In the genomic region with DNA sequence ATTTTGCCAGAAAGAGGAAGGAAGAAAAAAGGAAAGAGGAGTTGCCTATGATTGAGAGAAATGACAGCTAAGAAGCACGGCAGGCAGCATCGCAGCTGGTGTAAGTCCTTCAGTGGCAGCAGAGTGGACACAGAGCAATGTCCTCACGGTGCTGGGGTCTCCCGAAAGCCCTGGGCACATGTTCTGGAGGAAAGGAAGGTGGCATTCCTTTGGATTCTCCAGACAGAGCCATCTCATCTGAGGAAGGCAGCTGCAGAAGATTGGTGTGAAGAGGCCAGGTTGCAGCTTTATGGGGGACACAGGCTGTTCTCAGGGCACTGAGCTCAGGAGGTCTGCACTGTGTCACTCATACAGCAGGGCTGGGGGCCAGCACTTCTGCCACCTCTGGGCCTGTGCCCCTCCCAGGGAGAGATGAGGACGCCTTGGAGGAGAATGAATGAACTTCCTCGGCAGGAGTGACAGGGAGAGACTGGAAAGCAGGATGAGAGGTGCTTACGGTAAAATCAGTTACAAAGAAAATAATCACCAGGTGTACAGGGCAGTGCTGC, we compare ENCODE assay signal across 18 cellular contexts.
"Had no signal": no experiment of that assay in that cellular context is flagged by ENCODE, and none has a peak within 500 bp of the region (broad histone marks: within the 10 kb centered on the region; RNA-seq: fewer than 3 reads in every experiment).

No MANE protein-coding gene starts in this region.

- H3K36me3 ChIP-seq: colonic mucosa, heart right ventricle, pancreas, right lobe of liver, uterus had no signal

- DNase-seq: colonic mucosa; effector CD8-positive, alpha-beta T cell; heart right ventricle; hypothalamus; mammary epithelial cell; mucosa of descending colon; naive thymus-derived CD8-positive, alpha-beta T cell; nucleus accumbens; pancreas; right lobe of liver; stimulated activated CD4-positive, alpha-beta T cell treated with anti-CD3 and anti-CD28 coated beads, Interleukin-15, amount 100 ng/mL, for 24 hours; stimulated activated CD4-positive, alpha-beta T cell treated with anti-CD3 and anti-CD28 coated beads, Interleukin-1b, Interleukin-23, amount 100 ng/mL, for 48 hours; stimulated activated CD4-positive, alpha-beta T cell treated with anti-CD3 and anti-CD28 coated beads, Interleukin-4, amount 100 ng/mL, for 24 hours; stimulated activated naive CD4-positive, alpha-beta T cell; uterus had no signal

- H3K27ac ChIP-seq: colonic mucosa, dorsolateral prefrontal cortex, heart right ventricle, pancreas, right lobe of liver, uterus had no signal

- H3K27me3 ChIP-seq: colonic mucosa, dorsolateral prefrontal cortex, pancreas, right lobe of liver, uterus had no signal

- ATAC-seq: esophagus mucosa; heart right ventricle; left lobe of liver; mucosa of descending colon; naive thymus-derived CD8-positive, alpha-beta T cell; pancreas; right lobe of liver had no signal

- H3K9me3 ChIP-seq: colonic mucosa, pancreas, right lobe of liver, uterus had no signal

- H3K4me1 ChIP-seq: colonic mucosa, heart right ventricle, pancreas, right lobe of liver, uterus had no signal

- H3K4me3 ChIP-seq: colonic mucosa, dorsolateral prefrontal cortex, heart right ventricle, mucosa of descending colon, pancreas, right lobe of liver, uterus had no signal
